8 cellular contexts compared by ENCODE assay signal in genomic region chr14:89351364-89351957, GRCh38.
A peak's percentile ranks its signal among the peaks of the same experiment; 100 is the strongest.
DNase-seq lines count a peak whose midpoint lies in the region; ATAC-seq and TF ChIP-seq lines count a peak whose summit lies in the region.

No MANE protein-coding gene starts in this region.

- H3K4me1 ChIP-seq in BLaER1, result peaks cover 54% of the 10 kb centered on the region
- H3K4me1 ChIP-seq in tibial artery, result peaks cover 0 to 28% (median 21%) of the 10 kb centered on the region in 4 donors

- H3K4me2 ChIP-seq in BLaER1, result peak overlapping the region; percentile 79

- H3K27me3 ChIP-seq in BLaER1 (no peaks in the 10 kb centered on the region), tibial artery (no peaks in the 10 kb centered on the region)

- H3K36me3 Mint-ChIP-seq in activated CD4-positive, alpha-beta memory T cell treated with anti-CD3 and anti-CD28 coated beads, Interleukin-2, amount 10 ng/mL, durations not matched to agents 7 days and 5 days (ENCODE audit: low read depth), result peaks cover 50% of the 10 kb centered on the region

- peaks cover 38% of the 10 kb centered on the region for H3K4me1 Mint-ChIP-seq in activated CD4-positive, alpha-beta memory T cell treated with anti-CD3 and anti-CD28 coated beads, Interleukin-2, amount 10 ng/mL, durations not matched to agents 7 days and 5 days

- POLR2A ChIA-PET in activated CD4-positive, alpha-beta memory T cell treated with anti-CD3 and anti-CD28 coated beads, Interleukin-2, amount 10 ng/mL, durations not matched to agents 7 days and 5 days (lab: Charles Lee), result interaction anchor here (1.3 kb wide), 1 partner anchor 14 kb away, joined by 8 read pairs; no protein-coding TSS in a partner anchor

- H3K4me3 Mint-ChIP-seq in activated CD4-positive, alpha-beta memory T cell treated with anti-CD3 and anti-CD28 coated beads, Interleukin-2, amount 10 ng/mL, durations not matched to agents 7 days and 5 days, result peak overlapping the region; percentile 48

- intact Hi-C loops in tibial artery (cut with DNase I; ENCODE audit: low total_unique reads), result no loop called here

- DNase-seq in activated CD4-positive, alpha-beta memory T cell treated with anti-CD3 and anti-CD28 coated beads, Interleukin-2, amount 10 ng/mL, durations not matched to agents 7 days and 5 days, result peak; percentile 30
- DNase-seq in iris pigment epithelial cell (ENCODE audit: low read depth) (peak; percentile 35), tibial artery (no peak), D341Med (ENCODE audit: low spot score) (no peak), NCI-H2029 (lab: John Stamatoyannopoulos, UW) (no peak)

- H3K4me3 ChIP-seq in BLaER1, result peak overlapping the region; percentile 52
- no peak overlapping the region for H3K4me3 ChIP-seq in tibial artery

- H3K27ac ChIP-seq in BLaER1, result peak overlapping the region; percentile 88
- peak overlapping the region; percentile 65 to 69 for H3K27ac ChIP-seq in tibial artery

- H4K20me1 ChIP-seq in BLaER1, result no peaks in the 10 kb centered on the region

- no peaks in the 10 kb centered on the region for H3K27me3 Mint-ChIP-seq in activated CD4-positive, alpha-beta memory T cell treated with anti-CD3 and anti-CD28 coated beads, Interleukin-2, amount 10 ng/mL, durations not matched to agents 7 days and 5 days

- TF ChIP-seq CTCF in tibial artery (IDR thresholded peaks at IDR 0.05), result no peak

- H3K9me3 ChIP-seq in BLaER1, result peaks cover 30% of the 10 kb centered on the region
- no peaks in the 10 kb centered on the region for H3K9me3 ChIP-seq in tibial artery

- H3K27ac Mint-ChIP-seq in activated CD4-positive, alpha-beta memory T cell treated with anti-CD3 and anti-CD28 coated beads, Interleukin-2, amount 10 ng/mL, durations not matched to agents 7 days and 5 days, result peak overlapping the region; percentile 67

- H3K36me3 ChIP-seq in BLaER1 (peaks cover 50% of the 10 kb centered on the region), tibial artery (peaks cover 0 to 29% (median 24%) of the 10 kb centered on the region in 3 donors)

- ATAC-seq in GM19324 (IDR thresholded peaks at IDR 0.05; ENCODE audit: low FRiP score, unreplicated experiment) (peak; percentile 59), HG03521 (IDR thresholded peaks at IDR 0.05; ENCODE audit: unreplicated experiment) (peak; percentile 72)

- peaks cover 3% of the 10 kb centered on the region for H3K9me3 Mint-ChIP-seq in activated CD4-positive, alpha-beta memory T cell treated with anti-CD3 and anti-CD28 coated beads, Interleukin-2, amount 10 ng/mL, durations not matched to agents 7 days and 5 days

- CTCF ChIA-PET in activated CD4-positive, alpha-beta memory T cell treated with anti-CD3 and anti-CD28 coated beads, Interleukin-2, amount 10 ng/mL, durations not matched to agents 7 days and 5 days (lab: Charles Lee), result interaction anchor here (1.0 to 1.6 kb wide), 2 partner anchors 9 to 13 kb away, joined by 3 to 4 read pairs; no protein-coding TSS in a partner anchor

- peak overlapping the region; percentile 74 for H3K9ac ChIP-seq in BLaER1

Comparison
In these comparisons a context has a peak if more than half of its experiments do, and no peak if none do; other contexts are left out.
1. DNase-seq: peak in activated CD4-positive, alpha-beta memory T cell treated with anti-CD3 and anti-CD28 coated beads, Interleukin-2, amount 10 ng/mL, durations not matched to agents 7 days and 5 days (single experiment) and iris pigment epithelial cell (single experiment); none in tibial artery (0 of 2), D341Med (single experiment) and NCI-H2029 (single experiment).